In the genomic region with DNA sequence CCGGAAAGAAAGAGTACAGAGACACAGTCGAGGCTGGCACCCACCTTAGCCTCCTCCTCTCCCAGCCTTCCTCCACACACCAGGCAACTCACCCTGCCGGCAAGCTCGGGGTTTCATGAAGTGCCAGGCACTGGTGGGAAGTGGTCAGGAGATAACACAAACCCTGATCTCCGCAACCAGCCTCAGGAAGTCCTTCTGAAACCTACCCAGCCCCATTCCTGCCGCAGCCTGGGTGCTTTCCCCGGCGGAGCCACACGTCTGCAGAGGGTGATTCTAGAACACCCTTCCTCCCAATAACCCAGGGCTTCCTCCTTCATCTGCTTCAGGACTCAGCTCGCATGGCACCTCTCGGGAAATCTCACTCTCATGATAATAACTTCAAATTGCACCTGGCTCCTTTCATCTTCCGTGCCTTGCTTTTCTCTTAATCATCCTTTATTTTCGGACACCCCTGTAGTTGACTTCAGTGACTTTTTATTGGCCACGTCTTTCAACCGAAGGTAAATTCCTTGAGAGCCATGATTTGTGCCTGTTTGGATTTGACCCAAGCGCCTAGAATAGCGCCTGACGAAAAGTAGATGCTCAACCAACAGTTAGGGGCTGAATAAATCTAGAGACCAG, we compare ENCODE assay signal across 11 cellular contexts. TPM values are rescaled to one million over a fixed set of nuclear protein-coding genes. Genes with fewer than 3 reads are reported as not detected.
A peak's percentile ranks its signal among the peaks of the same experiment; 100 is the strongest.
DNase-seq lines count a peak whose midpoint lies in the region; ATAC-seq, FAIRE-seq and TF ChIP-seq lines count a peak whose summit lies in the region.
"Had no signal": no experiment of that assay in that cellular context is flagged by ENCODE, and none has a peak within 500 bp of the region (broad histone marks: within the 10 kb centered on the region; RNA-seq: fewer than 3 reads in every experiment).

No MANE protein-coding gene starts in this region.

- peak; percentile 55 to 56 for ATAC-seq in stimulated activated naive B cell treated with anti-CD40 and anti-IgM and Interleukin-4, amounts not matched to agents 10 μg/mL and 1 μg/mL and 100 μg/mL, for 72 hours (replicated peaks)
- no peak for ATAC-seq in heart right ventricle

- peaks cover 20% of the 10 kb centered on the region for H3K4me1 Mint-ChIP-seq in activated naive CD8-positive, alpha-beta T cell (ENCODE audit: low read depth)
- H3K4me1 Mint-ChIP-seq in stimulated activated naive B cell treated with anti-CD40 and anti-IgM and Interleukin-4, amounts not matched to agents 10 μg/mL and 1 μg/mL and 100 μg/mL, for 72 hours, result peaks cover 15 to 22% of the 10 kb centered on the region in 2 donors

- FAIRE-seq in HTR-8/SVneo (lab: Jason Lieb, UNC), result no peak

- no peak for TF ChIP-seq POLR2A in esophagus muscularis mucosa (IDR thresholded peaks at IDR 0.05; ENCODE audit: low read depth)

- peaks cover 5 to 20% (median 9%) of the 10 kb centered on the region in 4 donors for H3K4me1 ChIP-seq in esophagus muscularis mucosa
- H3K4me1 ChIP-seq in heart right ventricle, result peaks cover 0 to 21% (median 5%) of the 10 kb centered on the region in 9 donors

- no peaks in the 10 kb centered on the region for H3K36me3 ChIP-seq in SK-N-MC (ENCODE audit: insufficient read depth, low read length)
- no peaks in the 10 kb centered on the region for H3K36me3 ChIP-seq in esophagus muscularis mucosa
- no peaks in the 10 kb centered on the region for H3K36me3 ChIP-seq in heart right ventricle

- H3K27ac ChIP-seq in SK-N-MC (no peak overlapping the region), esophagus muscularis mucosa (replicated peaks in 1 of 4) (no peak overlapping the region), heart right ventricle (no peak overlapping the region)

- H3K27ac Mint-ChIP-seq in activated naive CD8-positive, alpha-beta T cell, result no peak overlapping the region
- no peak overlapping the region for H3K27ac Mint-ChIP-seq in stimulated activated naive B cell treated with anti-CD40 and anti-IgM and Interleukin-4, amounts not matched to agents 10 μg/mL and 1 μg/mL and 100 μg/mL, for 72 hours

- H3K4me3 ChIP-seq in SK-N-MC (peak overlapping the region; percentile 68), esophagus muscularis mucosa (no peak overlapping the region), heart right ventricle (no peak overlapping the region)

- H3K9me3 Mint-ChIP-seq in activated naive CD8-positive, alpha-beta T cell (ENCODE audit: low read depth), result no peaks in the 10 kb centered on the region
- H3K9me3 Mint-ChIP-seq in stimulated activated naive B cell treated with anti-CD40 and anti-IgM and Interleukin-4, amounts not matched to agents 10 μg/mL and 1 μg/mL and 100 μg/mL, for 72 hours, result no peaks in the 10 kb centered on the region

- H3K27me3 Mint-ChIP-seq in activated naive CD8-positive, alpha-beta T cell, result peaks cover 32% of the 10 kb centered on the region
- H3K27me3 Mint-ChIP-seq in stimulated activated naive B cell treated with anti-CD40 and anti-IgM and Interleukin-4, amounts not matched to agents 10 μg/mL and 1 μg/mL and 100 μg/mL, for 72 hours, result peaks cover 53 to 61% of the 10 kb centered on the region in 2 donors

- H3K36me3 Mint-ChIP-seq in activated naive CD8-positive, alpha-beta T cell, result no peaks in the 10 kb centered on the region
- no peaks in the 10 kb centered on the region for H3K36me3 Mint-ChIP-seq in stimulated activated naive B cell treated with anti-CD40 and anti-IgM and Interleukin-4, amounts not matched to agents 10 μg/mL and 1 μg/mL and 100 μg/mL, for 72 hours

- no peak overlapping the region for H3K9ac ChIP-seq in SK-N-MC (ENCODE audit: insufficient read length)

- no peaks in the 10 kb centered on the region for H3K9me3 ChIP-seq in SK-N-MC (ENCODE audit: low read depth, low read length)
- H3K9me3 ChIP-seq in esophagus muscularis mucosa, result no peaks in the 10 kb centered on the region
- no peaks in the 10 kb centered on the region for H3K9me3 ChIP-seq in heart right ventricle

- DNase-seq in activated CD4-positive, alpha-beta T cell treated with anti-CD3 and anti-CD28 coated beads for 48 hours, result peak; percentile 61
- DNase-seq in activated CD4-positive, alpha-beta T cell treated with anti-CD3 and anti-CD28 coated beads, Interleukin-2, amount 50 U/mL, for 1 hour, result no peak
- DNase-seq in SK-N-MC (ENCODE audit: low read depth, low spot score) (no peak), esophagus muscularis mucosa (ENCODE audit: extremely low spot score) (no peak), heart right ventricle (no peak), HTR-8/SVneo (ENCODE audit: insufficient read length, low spot score) (no peak)
- DNase-seq in stimulated activated naive B cell treated with anti-CD40 and anti-IgM and Interleukin-4, amounts not matched to agents 10 μg/mL and 1 μg/mL and 100 μg/mL, for 72 hours, result no peak
- DNase-seq: kidney glomerular epithelial cell, NCI-H187, right cardiac atrium had no signal

- H3K27me3 ChIP-seq in esophagus muscularis mucosa (peaks cover 0 to 73% (median 37%) of the 10 kb centered on the region in 4 donors), heart right ventricle (peaks cover 10 to 73% (median 69%) of the 10 kb centered on the region in 7 donors)

- TF ChIP-seq CTCF in esophagus muscularis mucosa (IDR thresholded peaks at IDR 0.05), result no peak
- no peak for TF ChIP-seq CTCF in heart right ventricle (IDR thresholded peaks at IDR 0.05)

- TF ChIP-seq EP300 in esophagus muscularis mucosa (IDR thresholded peaks at IDR 0.05), result no peak

- WGBS in esophagus muscularis mucosa, result 24% methylated on average over 18 of the region's 18 CpGs
- WGBS in heart right ventricle, 2 donors, result 17 to 18% methylated on average over 18 of the region's 18 CpGs

- intact Hi-C loops in esophagus muscularis mucosa (cut with DNase I), result loop anchor here (2.0 to 5.0 kb wide), 4 partner anchors 52 to 192 kb away; partner anchors contain the start of gene DHX16
- intact Hi-C loops in heart right ventricle (cut with DNase I), result loop anchor here in 9 of 10 donors (5.0 to 10.0 kb wide), 10 partner anchors 52 to 247 kb away; partner anchors contain the start of genes DHX16 (in 5 of the 9) and TUBB (in 1 of the 9)

- H3K4me3 Mint-ChIP-seq in activated naive CD8-positive, alpha-beta T cell, result peak overlapping the region; percentile 44
- H3K4me3 Mint-ChIP-seq in stimulated activated naive B cell treated with anti-CD40 and anti-IgM and Interleukin-4, amounts not matched to agents 10 μg/mL and 1 μg/mL and 100 μg/mL, for 72 hours, result peak overlapping the region; percentile 15 to 29

RNA-seq across cellular contexts. Expression of gene HLA-E, which starts 8.7 kb away (rescaled TPM):
- 100 to 1,000 TPM; 294 to 649 (median 523) TPM for total RNA-seq in esophagus muscularis mucosa
- total RNA-seq in heart right ventricle, result 100 to 1,000 TPM; 121 to 482 (median 155) TPM
- 100 to 1,000 TPM; 232 to 263 TPM for polyA plus RNA-seq in heart right ventricle

Comparison
In these comparisons a context has a peak if more than half of its experiments do, and no peak if none do; other contexts are left out.
1. ATAC-seq: peak in stimulated activated naive B cell treated with anti-CD40 and anti-IgM and Interleukin-4, amounts not matched to agents 10 μg/mL and 1 μg/mL and 100 μg/mL, for 72 hours (2 of 2); none in heart right ventricle (0 of 8).